Comparison of ENCODE assay signal across 14 cellular contexts in genomic region chr9:70403166-70403565, GRCh38. TPM values are rescaled to one million over a fixed set of nuclear protein-coding genes. Genes with fewer than 3 reads are reported as not detected.
DNase-seq lines count a peak whose midpoint lies in the region; ATAC-seq, FAIRE-seq and TF ChIP-seq lines count a peak whose summit lies in the region.
"Had no signal": no experiment of that assay in that cellular context is flagged by ENCODE, and none has a peak within 500 bp of the region (broad histone marks: within the 10 kb centered on the region; RNA-seq: fewer than 3 reads in every experiment).

No MANE protein-coding gene starts in this region.

- DNase-seq in EH (ENCODE audit: low read depth) (peak; percentile 57), T-cell (no peak), kidney (no peak), NK-92 (lab: John Stamatoyannopoulos, UW; ENCODE audit: unreplicated experiment) (no peak), NCI-H82 treated with DMSO at 0.1 percent for 48 hours (lab: John Stamatoyannopoulos, UW; ENCODE audit: unreplicated experiment) (no peak)
- DNase-seq: activated naive CD8-positive, alpha-beta T cell treated with anti-CD3 and anti-CD28 coated beads, Interleukin-2, amount 10 ng/mL, durations not matched to agents 7 days and 5 days; hippocampal formation; midbrain; NCI-H2081 treated with DMSO at 0.1 percent for 48 hours had no signal

- H3K4me3 ChIP-seq in kidney (ENCODE audit: low read length in 2 of 2) (peak overlapping the region; percentile 3 to 41), stomach smooth muscle (ENCODE audit: low read length in 2 of 2) (peak overlapping the region in 1 of 2 donors; percentile 54)
- H3K4me3 ChIP-seq: K562 had no signal

- intact Hi-C loops in kidney (cut with DNase I): no loop called here

- H3K4me1 ChIP-seq in kidney (ENCODE audit: control insufficient read depth in 1 of 2, insufficient read depth in 1 of 2, low read depth in 1 of 2, low read length in 2 of 2) (peaks cover 52 to 73% of the 10 kb centered on the region in 2 donors), stomach smooth muscle (ENCODE audit: control insufficient read depth, insufficient read depth, low read length) (peaks cover 69% of the 10 kb centered on the region)

- peaks cover 0 to 2% of the 10 kb centered on the region in 2 donors for H3K36me3 ChIP-seq in kidney (ENCODE audit: control insufficient read depth in 1 of 2, insufficient read depth in 2 of 2, low read length in 2 of 2)
- H3K36me3 ChIP-seq in stomach smooth muscle (ENCODE audit: control insufficient read depth in 2 of 2, insufficient read depth in 2 of 2, low read length in 2 of 2): no peaks in the 10 kb centered on the region

- no peaks in the 10 kb centered on the region for H3K27me3 Mint-ChIP-seq in T-cell
- H3K27me3 Mint-ChIP-seq: activated naive CD8-positive, alpha-beta T cell treated with anti-CD3 and anti-CD28 coated beads, Interleukin-2, amount 10 ng/mL, durations not matched to agents 7 days and 5 days had no signal

- no peak for TF ChIP-seq CTCF in kidney (IDR thresholded peaks at IDR 0.05; ENCODE audit: borderline replicate concordance, extremely low read depth, insufficient read depth)

- CTCF ChIA-PET in T-cell (lab: Charles Lee): no interaction called here

- POLR2A ChIA-PET in T-cell (lab: Charles Lee): interaction anchor here in 1 of 2 donors (1.1 kb wide), 1 partner anchor 16 kb away, joined by 6 read pairs; no protein-coding TSS in a partner anchor

- H3K9ac ChIP-seq in kidney (ENCODE audit: low read length in 2 of 2) (peak overlapping the region in 1 of 2 donors; percentile 17), stomach smooth muscle (ENCODE audit: low read length in 2 of 2) (no peak overlapping the region)

- no peak for FAIRE-seq in kidney (lab: Jason Lieb, UNC)
- FAIRE-seq: D721Med, K562 had no signal

- ATAC-seq in T-cell (replicated peaks in 1 of 4): no peak
- ATAC-seq in GM19467 (IDR thresholded peaks at IDR 0.05; ENCODE audit: unreplicated experiment): no peak
- ATAC-seq: HCT116, K562 had no signal

- H3K27ac ChIP-seq in kidney (ENCODE audit: low read depth in 2 of 2, low read length in 2 of 2) (peak overlapping the region; percentile 9 to 83), stomach smooth muscle (ENCODE audit: low read length) (peak overlapping the region; percentile 62)

- H3K9me3 Mint-ChIP-seq in T-cell: no peaks in the 10 kb centered on the region
- H3K9me3 Mint-ChIP-seq: activated naive CD8-positive, alpha-beta T cell treated with anti-CD3 and anti-CD28 coated beads, Interleukin-2, amount 10 ng/mL, durations not matched to agents 7 days and 5 days had no signal

- H3K36me3 Mint-ChIP-seq in T-cell: peaks cover 3% of the 10 kb centered on the region
- H3K36me3 Mint-ChIP-seq: activated naive CD8-positive, alpha-beta T cell treated with anti-CD3 and anti-CD28 coated beads, Interleukin-2, amount 10 ng/mL, durations not matched to agents 7 days and 5 days had no signal

- no peaks in the 10 kb centered on the region for H3K27me3 ChIP-seq in stomach smooth muscle (ENCODE audit: control insufficient read depth in 1 of 2, insufficient read depth in 2 of 2, low read length in 2 of 2)

- H3K4me1 Mint-ChIP-seq in T-cell: peaks cover 85 to 89% (median 88%) of the 10 kb centered on the region in 3 donors

- peak overlapping the region; percentile 69 to 87 for H3K27ac Mint-ChIP-seq in T-cell
- H3K27ac Mint-ChIP-seq: activated naive CD8-positive, alpha-beta T cell treated with anti-CD3 and anti-CD28 coated beads, Interleukin-2, amount 10 ng/mL, durations not matched to agents 7 days and 5 days had no signal

- H3K9me3 ChIP-seq in kidney (ENCODE audit: control insufficient read depth in 1 of 2, low read length in 2 of 2) (no peaks in the 10 kb centered on the region), stomach smooth muscle (ENCODE audit: control insufficient read depth in 2 of 2, low read length in 2 of 2) (no peaks in the 10 kb centered on the region)

- H3K4me3 Mint-ChIP-seq in T-cell: no peak overlapping the region
- H3K4me3 Mint-ChIP-seq: activated naive CD8-positive, alpha-beta T cell treated with anti-CD3 and anti-CD28 coated beads, Interleukin-2, amount 10 ng/mL, durations not matched to agents 7 days and 5 days had no signal

RNA-seq across cellular contexts. Expression of gene KLF9, which starts 11.3 kb away (rescaled TPM):
- 10 to 100 TPM; 21.7 to 91.7 (median 23.6) TPM for total RNA-seq in T-cell
- 100 TPM for total RNA-seq in kidney
- 23.5 TPM for polyA plus RNA-seq in kidney (ENCODE audit: insufficient read depth, low read depth, low replicate concordance)
